In the genomic region with DNA sequence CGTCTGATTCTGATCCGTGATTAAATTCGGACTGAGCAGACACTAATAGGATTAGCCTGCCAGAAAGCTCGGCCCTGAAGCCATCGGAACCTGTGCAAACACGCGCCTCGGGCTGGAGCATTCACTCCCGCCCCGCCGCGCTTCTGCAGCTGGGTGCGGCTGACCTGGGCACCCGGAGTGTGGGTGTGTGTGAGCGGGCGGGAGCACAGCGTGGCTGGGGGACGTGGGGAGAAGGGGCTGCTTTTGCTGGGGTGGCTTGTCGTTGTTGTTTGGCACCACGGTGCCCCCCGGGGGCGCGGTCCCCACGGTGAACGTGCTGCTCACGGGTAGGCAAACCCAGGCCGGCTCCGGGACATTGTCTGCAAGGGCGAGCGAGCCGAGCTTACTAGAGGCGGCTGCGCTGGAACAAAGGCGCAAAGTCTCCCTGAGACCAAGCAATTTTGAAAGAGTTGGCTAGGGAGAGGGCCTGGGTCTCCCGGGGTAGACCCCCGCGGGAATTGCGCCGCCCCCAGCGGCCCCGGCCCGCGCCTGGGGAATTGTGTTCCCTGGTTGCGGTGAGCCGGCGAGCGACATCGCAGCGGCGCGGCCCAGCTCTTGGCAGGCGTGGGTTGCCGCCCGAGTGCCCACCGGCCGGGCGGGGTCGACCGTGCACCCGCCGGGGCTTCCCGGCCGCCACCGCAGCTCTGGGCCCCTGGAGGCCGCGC, we compare ENCODE assay signal across 8 cellular contexts. TPM values are rescaled to one million over a fixed set of nuclear protein-coding genes. Genes with fewer than 3 reads are reported as not detected.
DNase-seq lines count a peak whose midpoint lies in the region; ATAC-seq and TF ChIP-seq lines count a peak whose summit lies in the region.

No MANE protein-coding gene starts in this region.

- H3K27ac ChIP-seq in muscle layer of colon (ENCODE audit: low read depth, low read length) (peak overlapping the region; percentile 82), upper lobe of left lung (peak overlapping the region; percentile 75 to 85 (median 84))

- TF ChIP-seq CTCF in WI38 (IDR thresholded peaks at IDR 0.05; ENCODE audit: low read depth, low read length) (no peak), epithelial cell of esophagus (IDR thresholded peaks at IDR 0.05; ENCODE audit: insufficient read depth, low read depth, low read length, missing control alignments) (no peak), upper lobe of left lung (IDR thresholded peaks at IDR 0.05) (no peak)

- H3K4me1 ChIP-seq in muscle layer of colon (ENCODE audit: insufficient read depth, low read length) (peaks cover 6% of the 10 kb centered on the region), upper lobe of left lung (peaks cover 3 to 34% (median 10%) of the 10 kb centered on the region in 4 donors)

- H3K9me3 ChIP-seq in muscle layer of colon (ENCODE audit: low read length) (no peaks in the 10 kb centered on the region), upper lobe of left lung (no peaks in the 10 kb centered on the region)

- H3K27me3 ChIP-seq in muscle layer of colon (ENCODE audit: control insufficient read depth in 1 of 2, insufficient read depth in 2 of 2, low read length in 2 of 2): peaks cover 0 to 35% of the 10 kb centered on the region in 2 donors
- H3K27me3 ChIP-seq in upper lobe of left lung: peaks cover 0 to 20% (median 0%) of the 10 kb centered on the region in 4 donors

- no peaks in the 10 kb centered on the region for H3K36me3 ChIP-seq in muscle layer of colon (ENCODE audit: insufficient read depth, low read length)
- H3K36me3 ChIP-seq in upper lobe of left lung: no peaks in the 10 kb centered on the region

- ATAC-seq in upper lobe of left lung (ENCODE audit: low FRiP score in 2 of 2): no peak
- no peak for ATAC-seq in HG03025 (IDR thresholded peaks at IDR 0.05; ENCODE audit: low FRiP score, unreplicated experiment)
- no peak for ATAC-seq in GM21786 (IDR thresholded peaks at IDR 0.05; ENCODE audit: unreplicated experiment)

- TF ChIP-seq POLR2A in upper lobe of left lung (IDR thresholded peaks at IDR 0.05): no peak

- DNase-seq in NCI-H524 (lab: John Stamatoyannopoulos, UW): peak; percentile 15 to 59
- no peak for DNase-seq in NCI-H524 treated with DMSO at 0.1 percent for 48 hours (lab: John Stamatoyannopoulos, UW)
- peak; percentile 34 for DNase-seq in epithelial cell of esophagus (ENCODE audit: low read depth)
- peak in 1 of 2 donors; percentile 82 for DNase-seq in upper lobe of left lung

- 31% methylated on average over 51 of the region's 66 CpGs; no CpG with 5 or more reads in 1 of the 2 donors for WGBS in upper lobe of left lung, 2 donors

- no peak overlapping the region for H3K9ac ChIP-seq in muscle layer of colon (ENCODE audit: low read length)

- H3K4me3 ChIP-seq in WI38 (ENCODE audit: low read depth, low read length) (peak overlapping the region; percentile 69), epithelial cell of esophagus (ENCODE audit: low read length) (peak overlapping the region; percentile 43), muscle layer of colon (ENCODE audit: low read depth in 1 of 2, low read length in 2 of 2) (peak overlapping the region; percentile 56 to 68), upper lobe of left lung (peak overlapping the region; percentile 44 to 67 (median 60))

- no peak for TF ChIP-seq EP300 in upper lobe of left lung (IDR thresholded peaks at IDR 0.05)

RNA-seq across cellular contexts. Expression of gene MAMLD1, which starts 1.4 kb away (rescaled TPM):
- 1 to 10 TPM; 1.1 to 7.8 (median 3.7) TPM for total RNA-seq in upper lobe of left lung
